In genomic region chr22:18956121-18956895, GRCh38 we compare ENCODE assay signal across 5 cellular contexts. TPM values are rescaled to one million over a fixed set of nuclear protein-coding genes. Genes with fewer than 3 reads are reported as not detected.
"Had no signal": no experiment of that assay in that cellular context is flagged by ENCODE, and none has a peak within 500 bp of the region (broad histone marks: within the 10 kb centered on the region; RNA-seq: fewer than 3 reads in every experiment).

No MANE protein-coding gene starts in this region.

RNA-seq across cellular contexts. Expression of gene PRODH, which starts 20.2 kb away (rescaled TPM):
- total RNA-seq: activated CD8-positive, alpha-beta T cell treated with anti-CD3 and anti-CD28 coated beads, Interleukin-2, amount 10 ng/mL, durations not matched to agents 7 days and 5 days; K562; OCI-LY7; RPMI7951; SJSA1 had no signal
